In the genomic region with DNA sequence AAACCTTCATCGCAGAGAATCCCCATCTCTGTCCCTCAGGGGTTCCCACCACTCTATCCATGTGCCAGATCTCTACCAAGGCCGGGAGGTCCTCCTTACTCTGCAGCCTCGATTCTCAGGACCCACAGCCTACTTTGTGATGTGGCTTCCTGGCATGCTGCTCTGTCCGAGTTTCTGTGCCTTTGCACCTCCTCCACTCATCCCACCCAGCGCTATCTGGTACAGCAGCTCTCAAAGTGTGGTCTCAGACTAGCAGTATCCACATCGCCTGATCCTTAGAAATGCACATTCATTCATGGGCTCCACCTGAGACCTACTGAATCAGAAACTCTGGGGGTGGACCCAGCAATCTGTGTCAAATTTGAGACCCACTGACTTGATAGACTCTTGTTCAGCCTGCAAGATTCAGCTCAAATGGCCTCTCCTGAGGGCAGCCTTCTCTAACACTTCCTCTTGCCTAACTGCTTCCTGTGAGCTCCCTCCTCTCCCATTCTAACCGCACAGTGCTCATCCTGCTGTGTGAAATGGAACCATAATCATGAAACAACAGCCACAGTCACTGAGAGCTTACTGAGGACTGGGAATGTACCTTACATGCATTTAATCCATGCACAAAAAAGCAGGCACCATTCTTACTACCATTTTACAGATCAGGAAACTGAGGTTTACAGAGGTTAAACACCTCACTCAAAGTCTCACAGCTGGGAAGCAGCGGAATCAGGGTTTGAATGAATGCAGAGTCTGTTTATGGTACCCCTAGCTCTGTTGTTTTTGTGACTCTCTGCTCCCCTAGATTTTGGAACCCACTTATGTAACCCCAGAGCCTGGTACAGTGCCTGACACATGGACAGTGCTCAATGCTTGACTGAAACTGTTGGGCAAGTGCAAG, we compare ENCODE assay signal across 10 cellular contexts.
DNase-seq lines count a peak whose midpoint lies in the region; ATAC-seq, FAIRE-seq and TF ChIP-seq lines count a peak whose summit lies in the region.
"Had no signal": no experiment of that assay in that cellular context is flagged by ENCODE, and none has a peak within 500 bp of the region (broad histone marks: within the 10 kb centered on the region; RNA-seq: fewer than 3 reads in every experiment).

No MANE protein-coding gene starts in this region.

- POLR2A ChIA-PET in K562 (lab: Yijun Ruan, JAX) = interaction anchor here (0.6 to 1.9 kb wide), 5 partner anchors 17 to 72 kb away, joined by 3 to 5 read pairs (median 3); no protein-coding TSS in a partner anchor

- H3K4me2 ChIP-seq in K562 (ENCODE audit: insufficient read depth, low read length) = no peak overlapping the region

- H3K9ac ChIP-seq in K562 (ENCODE audit: insufficient read depth in 1 of 2, low read depth in 2 of 2, low read length in 2 of 2) (no peak overlapping the region), stomach smooth muscle (ENCODE audit: low read length in 2 of 2) (no peak overlapping the region)
- H3K9ac ChIP-seq: GM23248 had no signal

- no peak for DNase-seq in Right ventricle myocardium superior
- no peak for DNase-seq in Right ventricle myocardium inferior (ENCODE audit: missing footprints)
- no peak for DNase-seq in K562 (ENCODE audit: extremely low read depth in 1 of 4, low spot score in 3 of 4)
- no peak for DNase-seq in hippocampal formation (lab: John Stamatoyannopoulos, UW)

- 6% methylated on average over 8 of the region's 8 CpGs for WGBS in K562 (ENCODE audit: insufficient coverage, low coverage, missing lambda C conversion rate)
- 86 to 91% methylated on average over 8 of the region's 8 CpGs for WGBS in mesodermal cell (ENCODE audit: insufficient coverage in 2 of 2), 2 experiments

- no peaks in the 10 kb centered on the region for H3K9me1 ChIP-seq in K562 (ENCODE audit: control insufficient read depth, insufficient read depth, low read length)

- H3K9me3 ChIP-seq in K562 (replicated peaks; ENCODE audit: control insufficient read depth, insufficient read depth, low read depth, low read length) (no peaks in the 10 kb centered on the region), mesodermal cell (ENCODE audit: control insufficient read depth, low read length) (no peaks in the 10 kb centered on the region), stomach smooth muscle (ENCODE audit: control insufficient read depth in 2 of 2, low read length in 2 of 2) (no peaks in the 10 kb centered on the region)

- no peak for TF ChIP-seq CTCF in K562 (IDR thresholded peaks at IDR 0.05 in 2 of 3, conservative IDR thresholded peaks at IDR 0.05 in 1 of 3; ENCODE audit: insufficient read depth in 2 of 3, low read depth in 1 of 3, low read length in 3 of 3)

- H3K4me1 ChIP-seq in K562 (replicated peaks in 1 of 2; ENCODE audit: control insufficient read depth in 2 of 2, insufficient read depth in 2 of 2, low read length in 2 of 2) (peaks cover 0 to 9% of the 10 kb centered on the region in 2 experiments; a peak in 2 of 5 replicates), mesodermal cell (ENCODE audit: control insufficient read depth, insufficient read depth, low read length, poor library complexity, severe bottlenecking) (peaks cover 4% of the 10 kb centered on the region), stomach smooth muscle (ENCODE audit: control insufficient read depth, insufficient read depth, low read length) (peaks cover 70% of the 10 kb centered on the region)

- TF ChIP-seq RAD21 in K562 (CRISPR knock-in tag; conservative IDR thresholded peaks at IDR 0.05 in 1 of 2, IDR thresholded peaks at IDR 0.05 in 1 of 2) = no peak

- TF ChIP-seq POLR2A in K562 (conservative IDR thresholded peaks at IDR 0.05) = no peak

- H3K79me2 ChIP-seq in K562 (ENCODE audit: control insufficient read depth, insufficient read depth, low read length) = no peaks in the 10 kb centered on the region

- TF ChIP-seq EP300 in K562 (IDR thresholded peaks at IDR 0.05; ENCODE audit: low read length) = no peak

- CTCF ChIA-PET in K562 (lab: Yijun Ruan, JAX; ENCODE audit: low intra/inter-chr PET ratio) = interaction anchor here (0.6 to 3.1 kb wide), 7 partner anchors 73 to 616 kb away, joined by 3 to 38 read pairs (median 3); no protein-coding TSS in a partner anchor

- H3K4me3 ChIP-seq in K562 (no peak overlapping the region), mesodermal cell (ENCODE audit: extremely low read depth, insufficient read depth, low read length, poor library complexity, severe bottlenecking) (no peak overlapping the region), stomach smooth muscle (ENCODE audit: low read length in 2 of 2) (no peak overlapping the region)
- H3K4me3 ChIP-seq: GM23248, skin epidermis had no signal

- in situ Hi-C loops in K562 (cut with MboI) = loop anchor here (5.0 kb wide), 2 partner anchors 70 to 265 kb away; a partner anchor contains a TSS

- peak; percentile 8 for ATAC-seq in Right ventricle myocardium superior (ENCODE audit: poor library complexity)
- no peak for ATAC-seq in Right ventricle myocardium inferior
- ATAC-seq in K562 = no peak
- ATAC-seq in HG03521 (IDR thresholded peaks at IDR 0.05; ENCODE audit: unreplicated experiment) = no peak
- ATAC-seq in GM18858 (IDR thresholded peaks at IDR 0.05; ENCODE audit: unreplicated experiment) = no peak

- H4K20me1 ChIP-seq in K562 (replicated peaks; ENCODE audit: control insufficient read depth, insufficient read depth, low read length) = peaks cover 13% of the 10 kb centered on the region

- no TSS peak for BruUV-seq in K562 (replicated peaks; lab: Mats Ljungman, UMichigan)

- H3K27ac ChIP-seq in K562 (ENCODE audit: extremely low read depth, low read depth, low read length) (no peak overlapping the region), mesodermal cell (ENCODE audit: low read depth, low read length, severe bottlenecking) (peak overlapping the region; percentile 41), stomach smooth muscle (ENCODE audit: low read length) (peak overlapping the region; percentile 55)
- H3K27ac ChIP-seq: GM23248, skin epidermis had no signal

- intact Hi-C loops in Right ventricle myocardium superior (cut with DNase I) = loop anchor here (2.0 kb wide), 1 partner anchor 73 kb away; no protein-coding TSS in a partner anchor
- intact Hi-C loops in Right ventricle myocardium inferior (cut with DNase I) = loop anchor here (10.0 kb wide), 2 partner anchors 187 to 357 kb away; a partner anchor contains a TSS
- intact Hi-C loops in K562 (cut with micrococcal nuclease) = loop anchor here (10.0 kb wide), 1 partner anchor 347 kb away; no protein-coding TSS in a partner anchor

- H3K36me3 ChIP-seq in K562 (ENCODE audit: control insufficient read depth, insufficient read depth, low read length) = no peaks in the 10 kb centered on the region
- peaks cover 3% of the 10 kb centered on the region for H3K36me3 ChIP-seq in mesodermal cell (ENCODE audit: control insufficient read depth, insufficient read depth, low read length)
- H3K36me3 ChIP-seq in stomach smooth muscle (ENCODE audit: control insufficient read depth in 2 of 2, insufficient read depth in 2 of 2, low read length in 2 of 2) = peaks cover 9 to 13% of the 10 kb centered on the region in 2 donors

- no peak for FAIRE-seq in K562 (lab: Jason Lieb, UNC)

- no peak overlapping the region for H2AFZ ChIP-seq in K562 (ENCODE audit: low read depth, low read length)

- H3K27me3 ChIP-seq in K562 (ENCODE audit: control insufficient read depth in 2 of 2, insufficient read depth in 2 of 2, low read length in 2 of 2) (peaks cover 18 to 49% of the 10 kb centered on the region in 2 experiments), stomach smooth muscle (ENCODE audit: control insufficient read depth in 1 of 2, insufficient read depth in 2 of 2, low read length in 2 of 2) (no peaks in the 10 kb centered on the region)

TF ChIP-seq in K562, 482 proteins besides CTCF, POLR2A, EP300 and RAD21:
- TF ChIP-seq SMARCA4 (IDR thresholded peaks at IDR 0.05) = no peak
- TF ChIP-seq BCOR (IDR thresholded peaks at IDR 0.05) = peak; percentile 78
- TF ChIP-seq RBM25 (IDR thresholded peaks at IDR 0.05; ENCODE audit: low read depth, low read length, severe bottlenecking) = peak; percentile 93
- TF ChIP-seq MYNN (IDR thresholded peaks at IDR 0.05) = no peak
- TF ChIP-seq MYNN (CRISPR knock-in tag; IDR thresholded peaks at IDR 0.05) = no peak
- no peak for TF ChIP-seq MTA3 (IDR thresholded peaks at IDR 0.05; ENCODE audit: borderline replicate concordance)
- TF ChIP-seq, protein P1, sequence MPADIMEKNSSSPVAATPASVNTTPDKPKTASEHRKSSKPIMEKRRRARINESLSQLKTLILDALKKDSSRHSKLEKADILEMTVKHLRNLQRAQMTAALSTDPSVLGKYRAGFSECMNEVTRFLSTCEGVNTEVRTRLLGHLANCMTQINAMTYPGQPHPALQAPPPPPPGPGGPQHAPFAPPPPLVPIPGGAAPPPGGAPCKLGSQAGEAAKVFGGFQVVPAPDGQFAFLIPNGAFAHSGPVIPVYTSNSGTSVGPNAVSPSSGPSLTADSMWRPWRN (IDR thresholded peaks at IDR 0.05; ENCODE audit: low read depth) = no peak
- no peak for TF ChIP-seq L3MBTL2 (IDR thresholded peaks at IDR 0.05)
- no peak for TF ChIP-seq TRIM24 (IDR thresholded peaks at IDR 0.05)
- TF ChIP-seq ADNP (tag; IDR thresholded peaks at IDR 0.05) = peak; percentile 42; the same call in 1 of the 2 replicates
- TF ChIP-seq, protein P2, sequence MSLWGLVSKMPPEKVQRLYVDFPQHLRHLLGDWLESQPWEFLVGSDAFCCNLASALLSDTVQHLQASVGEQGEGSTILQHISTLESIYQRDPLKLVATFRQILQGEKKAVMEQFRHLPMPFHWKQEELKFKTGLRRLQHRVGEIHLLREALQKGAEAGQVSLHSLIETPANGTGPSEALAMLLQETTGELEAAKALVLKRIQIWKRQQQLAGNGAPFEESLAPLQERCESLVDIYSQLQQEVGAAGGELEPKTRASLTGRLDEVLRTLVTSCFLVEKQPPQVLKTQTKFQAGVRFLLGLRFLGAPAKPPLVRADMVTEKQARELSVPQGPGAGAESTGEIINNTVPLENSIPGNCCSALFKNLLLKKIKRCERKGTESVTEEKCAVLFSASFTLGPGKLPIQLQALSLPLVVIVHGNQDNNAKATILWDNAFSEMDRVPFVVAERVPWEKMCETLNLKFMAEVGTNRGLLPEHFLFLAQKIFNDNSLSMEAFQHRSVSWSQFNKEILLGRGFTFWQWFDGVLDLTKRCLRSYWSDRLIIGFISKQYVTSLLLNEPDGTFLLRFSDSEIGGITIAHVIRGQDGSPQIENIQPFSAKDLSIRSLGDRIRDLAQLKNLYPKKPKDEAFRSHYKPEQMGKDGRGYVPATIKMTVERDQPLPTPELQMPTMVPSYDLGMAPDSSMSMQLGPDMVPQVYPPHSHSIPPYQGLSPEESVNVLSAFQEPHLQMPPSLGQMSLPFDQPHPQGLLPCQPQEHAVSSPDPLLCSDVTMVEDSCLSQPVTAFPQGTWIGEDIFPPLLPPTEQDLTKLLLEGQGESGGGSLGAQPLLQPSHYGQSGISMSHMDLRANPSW (CRISPR knock-in tag; IDR thresholded peaks at IDR 0.05) = no peak
- TF ChIP-seq BRD9 (IDR thresholded peaks at IDR 0.05; ENCODE audit: low read depth, partially characterized antibody) = no peak
